In genomic region chr11:65860278-65861164, GRCh38 we compare ENCODE assay signal across 8 cellular contexts. TPM values are rescaled to one million over a fixed set of nuclear protein-coding genes. Genes with fewer than 3 reads are reported as not detected.
DNase-seq lines count a peak whose midpoint lies in the region; FAIRE-seq and TF ChIP-seq lines count a peak whose summit lies in the region.

A gene with protein sequence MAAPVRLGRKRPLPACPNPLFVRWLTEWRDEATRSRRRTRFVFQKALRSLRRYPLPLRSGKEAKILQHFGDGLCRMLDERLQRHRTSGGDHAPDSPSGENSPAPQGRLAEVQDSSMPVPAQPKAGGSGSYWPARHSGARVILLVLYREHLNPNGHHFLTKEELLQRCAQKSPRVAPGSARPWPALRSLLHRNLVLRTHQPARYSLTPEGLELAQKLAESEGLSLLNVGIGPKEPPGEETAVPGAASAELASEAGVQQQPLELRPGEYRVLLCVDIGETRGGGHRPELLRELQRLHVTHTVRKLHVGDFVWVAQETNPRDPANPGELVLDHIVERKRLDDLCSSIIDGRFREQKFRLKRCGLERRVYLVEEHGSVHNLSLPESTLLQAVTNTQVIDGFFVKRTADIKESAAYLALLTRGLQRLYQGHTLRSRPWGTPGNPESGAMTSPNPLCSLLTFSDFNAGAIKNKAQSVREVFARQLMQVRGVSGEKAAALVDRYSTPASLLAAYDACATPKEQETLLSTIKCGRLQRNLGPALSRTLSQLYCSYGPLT (plus strand): TSS chr11:65860433. CDS start chr11:65860754, 321 bp downstream.

- no peaks in the 10 kb centered on the region for H3K9me3 ChIP-seq in right atrium auricular region

- H3K4me1 Mint-ChIP-seq in HFFc6 (ENCODE audit: low read depth) = peaks cover 54% of the 10 kb centered on the region
- H3K4me1 Mint-ChIP-seq in T-helper 2 cell treated with Interferon-gamma antibody and Interleukin-4, amounts not matched to agents 5 μg/mL and 100 μg/mL, for 36 hours (ENCODE audit: low read depth) = peaks cover 42% of the 10 kb centered on the region

- peaks cover 21% of the 10 kb centered on the region for H3K27me3 Mint-ChIP-seq in HFFc6 (ENCODE audit: insufficient read depth)
- H3K27me3 Mint-ChIP-seq in T-helper 2 cell treated with Interferon-gamma antibody and Interleukin-4, amounts not matched to agents 5 μg/mL and 100 μg/mL, for 36 hours (ENCODE audit: low read depth) = no peaks in the 10 kb centered on the region

- peak within 1 kb of the TSS; percentile 92 for H3K4me3 Mint-ChIP-seq in HFFc6
- peak within 1 kb of the TSS; percentile 91 for H3K4me3 Mint-ChIP-seq in T-helper 2 cell treated with Interferon-gamma antibody and Interleukin-4, amounts not matched to agents 5 μg/mL and 100 μg/mL, for 36 hours

- peak; percentile 96 for DNase-seq in DMS79 (lab: John Stamatoyannopoulos, UW)
- peak; percentile 95 for DNase-seq in HFFc6
- DNase-seq in NCI-H2029 (lab: John Stamatoyannopoulos, UW) = peak; percentile 97
- peak; percentile 94 for DNase-seq in T-helper 2 cell treated with Interferon-gamma antibody and Interleukin-4, amounts not matched to agents 5 μg/mL and 100 μg/mL, for 36 hours (ENCODE audit: low spot score)
- peak; percentile 43 to 97 (median 89) for DNase-seq in anterior cingulate cortex (lab: John Stamatoyannopoulos, UW)
- DNase-seq in right atrium auricular region (ENCODE audit: low spot score) = peak; percentile 98
- peak; percentile 94 for DNase-seq in pulmonary artery endothelial cell (ENCODE audit: low read depth, low spot score)
- peak; percentile 91 for DNase-seq in urothelium cell line (ENCODE audit: low spot score)

- peak within 1 kb of the TSS; percentile 96 for H3K27ac Mint-ChIP-seq in HFFc6
- peak within 1 kb of the TSS; percentile 98 for H3K27ac Mint-ChIP-seq in T-helper 2 cell treated with Interferon-gamma antibody and Interleukin-4, amounts not matched to agents 5 μg/mL and 100 μg/mL, for 36 hours

- peaks cover 27% of the 10 kb centered on the region for H3K36me3 Mint-ChIP-seq in HFFc6 (ENCODE audit: low read depth)
- peaks cover 50% of the 10 kb centered on the region for H3K36me3 Mint-ChIP-seq in T-helper 2 cell treated with Interferon-gamma antibody and Interleukin-4, amounts not matched to agents 5 μg/mL and 100 μg/mL, for 36 hours (ENCODE audit: low read depth)

- H3K27me3 ChIP-seq in right atrium auricular region = no peaks in the 10 kb centered on the region

- peaks cover 0 to 61% of the 10 kb centered on the region in 2 donors for H3K4me1 ChIP-seq in right atrium auricular region

- H3K9me3 Mint-ChIP-seq in HFFc6 = no peaks in the 10 kb centered on the region
- H3K9me3 Mint-ChIP-seq in T-helper 2 cell treated with Interferon-gamma antibody and Interleukin-4, amounts not matched to agents 5 μg/mL and 100 μg/mL, for 36 hours = no peaks in the 10 kb centered on the region

- TF ChIP-seq CTCF in HFFc6 (IDR thresholded peaks at IDR 0.05) (peak; percentile 90), right atrium auricular region (IDR thresholded peaks at IDR 0.05) (peak; percentile 69 to 86)

- peak within 1 kb of the TSS; percentile 98 to 100 for H3K4me3 ChIP-seq in right atrium auricular region

- peak within 1 kb of the TSS; percentile 96 for H3K27ac ChIP-seq in right atrium auricular region

- peaks cover 47% of the 10 kb centered on the region for H3K36me3 ChIP-seq in right atrium auricular region

- FAIRE-seq in urothelium cell line (lab: Jason Lieb, UNC) = no peak

RNA-seq across cellular contexts. Expression of the gene that starts here (rescaled TPM):
- total RNA-seq in HFFc6 (2021; fragmentation: NEBNext Ultra II Directional; extraction: Animal tissue kit (Norgen Biotek cat#: 25700)) = 10 to 100 TPM; 38.4 to 47.9 (median 43.1) TPM
- total RNA-seq in right atrium auricular region (10 to 100 TPM; 23.4 to 26.3 TPM), pulmonary artery endothelial cell (50.7 and 52.8 TPM in 2 replicates)

Comparison
In these comparisons a context has a peak if more than half of its experiments do, and no peak if none do; other contexts are left out.
1. Peak in every context shown above with its lines: DNase-seq, H3K4me3 ChIP-seq and H3K27ac ChIP-seq.